In the genomic region with DNA sequence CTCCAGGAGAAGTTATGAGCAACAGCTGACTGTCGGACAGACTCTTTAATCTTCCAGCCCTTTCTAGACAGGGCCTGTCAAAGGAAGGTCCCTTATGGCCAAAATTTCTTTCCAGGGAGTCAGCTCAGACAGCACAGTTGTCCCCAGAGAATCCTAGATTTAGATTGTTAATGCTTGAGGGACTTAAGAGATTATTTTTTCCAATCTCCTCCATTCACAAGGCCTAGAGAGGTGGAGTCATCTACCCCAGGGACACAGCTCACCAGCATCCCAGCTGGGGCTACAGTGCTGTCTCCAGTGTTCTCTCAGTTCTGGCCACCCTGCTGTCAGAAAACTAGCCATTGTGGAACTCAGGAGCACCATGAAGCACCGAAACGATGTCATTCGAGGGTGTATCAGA, we compare ENCODE assay signal across 20 cellular contexts. TPM values are rescaled to one million over a fixed set of nuclear protein-coding genes. Genes with fewer than 3 reads are reported as not detected.
A peak's percentile ranks its signal among the peaks of the same experiment; 100 is the strongest.
DNase-seq lines count a peak whose midpoint lies in the region; ATAC-seq and TF ChIP-seq lines count a peak whose summit lies in the region.
"Had no signal": no experiment of that assay in that cellular context is flagged by ENCODE, and none has a peak within 500 bp of the region (broad histone marks: within the 10 kb centered on the region; RNA-seq: fewer than 3 reads in every experiment).

No MANE protein-coding gene starts in this region.

- H3K4me3 Mint-ChIP-seq in nephron: peak overlapping the region in 2 of 3 experiments; percentile 31 to 76
- H3K4me3 Mint-ChIP-seq in HFFc6: no peak overlapping the region
- H3K4me3 Mint-ChIP-seq: CD4-positive, alpha-beta memory T cell had no signal

- H3K79me2 ChIP-seq in Karpas-422 (ENCODE audit: low read length): no peaks in the 10 kb centered on the region

- H3K27ac Mint-ChIP-seq in nephron (peak overlapping the region in 2 of 3 experiments; percentile 25 to 70), HFFc6 (no peak overlapping the region)
- H3K27ac Mint-ChIP-seq: CD4-positive, alpha-beta memory T cell had no signal

- DNase-seq in NCI-H82 (lab: John Stamatoyannopoulos, UW) (peak; percentile 94), Karpas-422 (no peak), GM19240 (ENCODE audit: insufficient read length, low spot score) (no peak), HFFc6 (no peak)
- DNase-seq: Calu3; CD4-positive, alpha-beta memory T cell; COR-L47; DMS 273 treated with DMSO at 0.1 percent for 48 hours; DMS79; EL; GDM1; H7; HCEC 1CT had no signal

- H3K9me3 Mint-ChIP-seq in nephron (no peaks in the 10 kb centered on the region), HFFc6 (no peaks in the 10 kb centered on the region)
- H3K9me3 Mint-ChIP-seq: CD4-positive, alpha-beta memory T cell had no signal

- peaks cover 10% of the 10 kb centered on the region for H3K4me1 ChIP-seq in Karpas-422 (ENCODE audit: low read length)

- H3K9me3 ChIP-seq in Karpas-422 (ENCODE audit: low read length): no peaks in the 10 kb centered on the region

- no peak overlapping the region for H3K9ac ChIP-seq in Karpas-422 (ENCODE audit: low read length)
- H3K9ac ChIP-seq: GM23248 had no signal

- TF ChIP-seq CTCF in nephron (IDR thresholded peaks at IDR 0.05; ENCODE audit: unreplicated experiment in 3 of 3) (no peak), HFFc6 (IDR thresholded peaks at IDR 0.05) (no peak)

- H3K4me2 ChIP-seq in Karpas-422 (ENCODE audit: low read depth, low read length, poor library complexity, severe bottlenecking): no peak overlapping the region

- H3K36me3 Mint-ChIP-seq in nephron (ENCODE audit: low read depth) (no peaks in the 10 kb centered on the region), HFFc6 (ENCODE audit: low read depth) (no peaks in the 10 kb centered on the region)
- H3K36me3 Mint-ChIP-seq: CD4-positive, alpha-beta memory T cell had no signal

- no peaks in the 10 kb centered on the region for H3K9me2 ChIP-seq in Karpas-422 (replicated peaks; ENCODE audit: insufficient read depth, low read length)

- no peak overlapping the region for H3K4me3 ChIP-seq in Karpas-422 (ENCODE audit: low read length)
- H3K4me3 ChIP-seq: GM12878, GM23248 had no signal

- no peaks in the 10 kb centered on the region for H3K36me3 ChIP-seq in Karpas-422 (ENCODE audit: insufficient read depth, low read length)

- H3K27me3 Mint-ChIP-seq in nephron (ENCODE audit: low read depth) (peaks cover 60% of the 10 kb centered on the region), HFFc6 (ENCODE audit: insufficient read depth) (peaks cover 41% of the 10 kb centered on the region)

- H3K27me3 ChIP-seq in Karpas-422 (ENCODE audit: low read length): no peaks in the 10 kb centered on the region

- no peak for ATAC-seq in GM21528 (IDR thresholded peaks at IDR 0.05; ENCODE audit: low FRiP score, unreplicated experiment)
- ATAC-seq: GM12878 had no signal

- H4K20me1 ChIP-seq in Karpas-422 (ENCODE audit: insufficient read depth, low read depth, low read length): no peaks in the 10 kb centered on the region

- peak overlapping the region; percentile 49 for H3K27ac ChIP-seq in angular gyrus (ENCODE audit: low read depth, low read length)
- H3K27ac ChIP-seq in Karpas-422 (ENCODE audit: low read length): no peak overlapping the region
- H3K27ac ChIP-seq: GM23248 had no signal

- H3K4me1 Mint-ChIP-seq in nephron: peaks cover 71% of the 10 kb centered on the region
- no peaks in the 10 kb centered on the region for H3K4me1 Mint-ChIP-seq in HFFc6 (ENCODE audit: low read depth)
- H3K4me1 Mint-ChIP-seq: CD4-positive, alpha-beta memory T cell had no signal

- H2AFZ ChIP-seq in Karpas-422 (ENCODE audit: low read length): no peak overlapping the region
- H2AFZ ChIP-seq: GM23248 had no signal

RNA-seq across cellular contexts. Expression of a gene that starts 7.8 kb away (rescaled TPM):
- not detected in 2 replicates for total RNA-seq in Karpas-422 (2014; rRNA removed; shearing (Covaris generic); ENCODE audit: low replicate concordance)
- not detected for total RNA-seq in HFFc6 (2021; fragmentation: NEBNext Ultra II Directional; extraction: Animal tissue kit (Norgen Biotek cat#: 25700))
- total RNA-seq: A172, A673, GM23248 had no signal

RNA-seq across cellular contexts. Expression of a gene that starts 35.3 kb away (rescaled TPM):
- 1.4 and 3.1 TPM in 2 replicates for total RNA-seq in Karpas-422 (2014; rRNA removed; shearing (Covaris generic); ENCODE audit: low replicate concordance)
- under 1 TPM in 1 of 6 experiments, not detected in 5; 0.40 TPM for total RNA-seq in HFFc6 (2021; fragmentation: NEBNext Ultra II Directional; extraction: Animal tissue kit (Norgen Biotek cat#: 25700))
- total RNA-seq: A172, A673, GM23248 had no signal
